Comparison of ENCODE assay signal across 8 cellular contexts in the genomic region with DNA sequence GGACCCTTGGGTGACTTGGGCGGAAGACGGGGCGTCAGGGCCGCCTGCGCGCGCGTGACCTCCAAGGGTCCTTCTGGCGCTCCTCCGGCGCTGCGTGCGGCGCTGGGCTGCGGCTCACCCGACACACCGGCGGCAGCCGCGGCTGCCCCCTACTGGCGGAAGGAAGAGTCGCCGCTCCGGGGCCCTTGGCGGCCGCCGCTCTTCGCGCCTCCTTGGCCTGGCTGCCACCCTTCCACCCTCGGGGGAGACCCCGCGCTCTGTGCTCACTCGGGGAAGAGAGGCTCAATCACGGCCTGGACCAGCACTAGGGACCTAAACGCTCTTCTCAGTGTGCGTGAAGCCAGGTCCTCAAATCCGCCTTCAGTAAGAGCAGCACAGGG.
A peak's percentile ranks its signal among the peaks of the same experiment; 100 is the strongest.
DNase-seq lines count a peak whose midpoint lies in the region; ATAC-seq, FAIRE-seq and TF ChIP-seq lines count a peak whose summit lies in the region.

No MANE protein-coding gene starts in this region.

- peak overlapping the region; percentile 64 to 96 for H3K4me2 ChIP-seq in H1 (ENCODE audit: insufficient read depth in 1 of 2, low read depth in 2 of 2, low read length in 2 of 2)

- no peaks in the 10 kb centered on the region for H3K79me1 ChIP-seq in H1 (ENCODE audit: low read depth, low read length)

- peak; percentile 67 to 77 for TF ChIP-seq RAD21 in H1 (IDR thresholded peaks at IDR 0.05 in 1 of 2, conservative IDR thresholded peaks at IDR 0.05 in 1 of 2; ENCODE audit: low read depth in 2 of 2, low read length in 2 of 2)

- H2BK120ac ChIP-seq in H1 (replicated peaks; ENCODE audit: low read depth, low read length), result no peak overlapping the region

- no peak overlapping the region for H3K23ac ChIP-seq in H1 (ENCODE audit: insufficient read length)

- H3K9me3 ChIP-seq in H1 (ENCODE audit: insufficient read depth in 2 of 2, low read depth in 1 of 2, low read length in 1 of 2) (no peaks in the 10 kb centered on the region), mucosa of descending colon (no peaks in the 10 kb centered on the region)

- H2BK5ac ChIP-seq in H1 (ENCODE audit: low read depth, low read length), result no peak overlapping the region; the same call in 1 of the 2 replicates

- peak overlapping the region; percentile 91; the same call in 1 of the 2 replicates for H2AFZ ChIP-seq in H1 (ENCODE audit: low read length)

- H3K27me3 Mint-ChIP-seq in stimulated activated memory B cell treated with anti-CD40 and anti-IgM and Interleukin-4, amounts not matched to agents 10 μg/mL and 1 μg/mL and 100 μg/mL, for 72 hours, result peaks cover 74% of the 10 kb centered on the region

- WGBS in H1 (ENCODE audit: extremely low coverage in 1 of 2, insufficient coverage in 1 of 2, insufficient read length in 1 of 2, insufficient replicate concordance in 2 of 2, low coverage in 1 of 2, low lambda C conversion rate in 2 of 2, missing lambda C conversion rate in 1 of 2), 2 experiments, result 4% methylated on average over 21 of the region's 37 CpGs; no CpG with 5 or more reads in 1 of the 2 experiments

- no peaks in the 10 kb centered on the region for H3K36me3 Mint-ChIP-seq in stimulated activated memory B cell treated with anti-CD40 and anti-IgM and Interleukin-4, amounts not matched to agents 10 μg/mL and 1 μg/mL and 100 μg/mL, for 72 hours

- in situ Hi-C loops in G401 (cut with HindIII; ENCODE audit: low sequenced_read_pairs), result no loop called here

- TF ChIP-seq EP300 in H1 (IDR thresholded peaks at IDR 0.05; ENCODE audit: borderline replicate concordance in 1 of 2, low read depth in 2 of 2, low read length in 2 of 2), result no peak

- H4K5ac ChIP-seq in H1 (ENCODE audit: insufficient read length, low read depth, low read length), result no peak overlapping the region

- H4K20me1 ChIP-seq in H1 (replicated peaks in 1 of 2; ENCODE audit: control insufficient read depth in 1 of 2, insufficient read depth in 2 of 2, low read length in 2 of 2), result no peaks in the 10 kb centered on the region

- H3K23me2 ChIP-seq in H1 (ENCODE audit: low read depth, low read length), result peaks cover 5% of the 10 kb centered on the region; the same call in 1 of the 2 replicates

- no peak overlapping the region for H3K4ac ChIP-seq in H1 (replicated peaks; ENCODE audit: insufficient read length, low read depth, low read length)

- FAIRE-seq in H1 (lab: Jason Lieb, UNC), result no peak

- H2BK12ac ChIP-seq in H1 (ENCODE audit: low read depth, low read length), result peak overlapping the region; percentile 82; the same call in 1 of the 2 replicates

- H3K9ac ChIP-seq in H1 (replicated peaks in 1 of 4; ENCODE audit: extremely low read depth in 1 of 4, low read depth in 3 of 4, low read length in 3 of 4), result no peak overlapping the region

- H3K4me1 ChIP-seq in H1 (replicated peaks in 1 of 4; ENCODE audit: control insufficient read depth in 3 of 4, insufficient read depth in 4 of 4, low read length in 3 of 4) (no peaks in the 10 kb centered on the region; a peak in 1 of 7 replicates), mucosa of descending colon (ENCODE audit: low read depth) (peaks cover 6% of the 10 kb centered on the region)

- TF ChIP-seq POLR2A in H1 (IDR thresholded peaks at IDR 0.05; ENCODE audit: control extremely low read depth in 1 of 2, low read depth in 2 of 2, low read length in 2 of 2), result no peak

- ATAC-seq in GM21717 (IDR thresholded peaks at IDR 0.05; ENCODE audit: unreplicated experiment), result peak; percentile 85
- peak; percentile 92 for ATAC-seq in mucosa of descending colon
- peak; percentile 45 for ATAC-seq in stimulated activated memory B cell treated with anti-CD40 and anti-IgM and Interleukin-4, amounts not matched to agents 10 μg/mL and 1 μg/mL and 100 μg/mL, for 72 hours

- peak; percentile 78 to 85 (median 84) for TF ChIP-seq CTCF in H1 (IDR thresholded peaks at IDR 0.05; ENCODE audit: control extremely low read depth in 1 of 3, insufficient read depth in 1 of 3, low read depth in 1 of 3, low read length in 3 of 3)
- peak; percentile 76 for TF ChIP-seq CTCF in mucosa of descending colon (IDR thresholded peaks at IDR 0.05)

- H3K36me3 ChIP-seq in H1 (ENCODE audit: control insufficient read depth in 2 of 4, insufficient read depth in 4 of 4, low read length in 3 of 4) (no peaks in the 10 kb centered on the region), mucosa of descending colon (ENCODE audit: low read depth) (no peaks in the 10 kb centered on the region)

- no peak overlapping the region for H3K56ac ChIP-seq in H1 (replicated peaks; ENCODE audit: insufficient read length, low read depth, low read length)

- H2BK15ac ChIP-seq in H1 (ENCODE audit: low read length), result no peak overlapping the region

- no peaks in the 10 kb centered on the region for H3K9me3 Mint-ChIP-seq in stimulated activated memory B cell treated with anti-CD40 and anti-IgM and Interleukin-4, amounts not matched to agents 10 μg/mL and 1 μg/mL and 100 μg/mL, for 72 hours

- no peaks in the 10 kb centered on the region for H3K4me1 Mint-ChIP-seq in stimulated activated memory B cell treated with anti-CD40 and anti-IgM and Interleukin-4, amounts not matched to agents 10 μg/mL and 1 μg/mL and 100 μg/mL, for 72 hours

- no peak overlapping the region for H4K91ac ChIP-seq in H1 (replicated peaks; ENCODE audit: insufficient read length, low read length)

- no peak overlapping the region for H2AK5ac ChIP-seq in H1 (ENCODE audit: low read depth, low read length)

- intact Hi-C loops in mucosa of descending colon (cut with DNase I, micrococcal nuclease), result no loop called here

- no peaks in the 10 kb centered on the region for H3K79me2 ChIP-seq in H1 (ENCODE audit: control insufficient read depth in 1 of 2, insufficient read depth in 2 of 2, low read length in 2 of 2)

- H2BK20ac ChIP-seq in H1 (ENCODE audit: low read length), result no peak overlapping the region

- no peak overlapping the region for H3K14ac ChIP-seq in H1 (ENCODE audit: insufficient read length)

- peak overlapping the region; percentile 27 to 68 (median 54) for H3K4me3 ChIP-seq in H1 (ENCODE audit: extremely low read depth in 1 of 4, insufficient read depth in 2 of 4, low read depth in 3 of 4, low read length in 4 of 4)
- H3K4me3 ChIP-seq in mucosa of descending colon, result no peak overlapping the region

- H3K4me3 Mint-ChIP-seq in stimulated activated memory B cell treated with anti-CD40 and anti-IgM and Interleukin-4, amounts not matched to agents 10 μg/mL and 1 μg/mL and 100 μg/mL, for 72 hours, result peak overlapping the region; percentile 46

- peaks cover 0 to 24% (median 17%) of the 10 kb centered on the region in 4 experiments; a peak in 5 of 7 replicates for H3K27me3 ChIP-seq in H1 (replicated peaks in 1 of 4; ENCODE audit: control insufficient read depth in 3 of 4, extremely low read depth in 1 of 4, insufficient read depth in 3 of 4, low read length in 3 of 4)

- H3K27ac ChIP-seq in H1 (ENCODE audit: low read depth, low read length), result no peak overlapping the region

- H4K8ac ChIP-seq in H1 (ENCODE audit: extremely low read depth, insufficient read depth, low read length), result 0 out of 2 replicates have a peak overlapping the region, but pooled peaks have one; percentile 76

- DNase-seq in G401 (ENCODE audit: low spot score) (peak; percentile 3), KG1 (lab: John Stamatoyannopoulos, UW) (peak; percentile 28), H1 (ENCODE audit: low read depth in 1 of 2, low spot score in 2 of 2) (peak; percentile 25 to 89), mucosa of descending colon (peak; percentile 61 to 83 (median 74)), DMS 273 (lab: John Stamatoyannopoulos, UW; ENCODE audit: unreplicated experiment) (no peak)
- peak; percentile 59 to 66 for DNase-seq in activated CD4-positive, alpha-beta T cell treated with anti-CD3 and anti-CD28 coated beads, Interleukin-2, amount 50 U/mL, for 48 hours

- POLR2A ChIA-PET in H1 (lab: Charles Lee; ENCODE audit: partially characterized antibody), result no interaction called here

- H3K27ac Mint-ChIP-seq in stimulated activated memory B cell treated with anti-CD40 and anti-IgM and Interleukin-4, amounts not matched to agents 10 μg/mL and 1 μg/mL and 100 μg/mL, for 72 hours, result no peak overlapping the region

- CTCF ChIA-PET in H1 (lab: Charles Lee; ENCODE audit: partially characterized antibody), result interaction anchor here (0.6 to 4.0 kb wide), 22 partner anchors 8 to 1670 kb away, joined by 3 to 35 read pairs (median 3); no protein-coding TSS in a partner anchor

- peak overlapping the region; percentile 85; the same call in 1 of the 2 replicates for H3K18ac ChIP-seq in H1 (ENCODE audit: extremely low read depth, low read length)

TF ChIP-seq in H1, 55 proteins besides CTCF, POLR2A, EP300 and RAD21 (continues in another document):
- no peak for TF ChIP-seq HDAC2 (IDR thresholded peaks at IDR 0.05; ENCODE audit: borderline replicate concordance in 1 of 2, low read depth in 2 of 2, low read length in 2 of 2)
- TF ChIP-seq RFX5 (IDR thresholded peaks at IDR 0.05; ENCODE audit: borderline replicate concordance, low read depth, low read length), result no peak
- TF ChIP-seq POU5F1 (IDR thresholded peaks at IDR 0.05; ENCODE audit: low read depth, low read length), result no peak
- no peak for TF ChIP-seq ZNF274 (IDR thresholded peaks at IDR 0.05; ENCODE audit: borderline replicate concordance, extremely low read depth, low read length)
- TF ChIP-seq SP1 (IDR thresholded peaks at IDR 0.05; ENCODE audit: low read depth, low read length), result no peak
- no peak for TF ChIP-seq CHD1 (IDR thresholded peaks at IDR 0.05; ENCODE audit: low read depth, low read length)
- no peak for TF ChIP-seq ATF3 (IDR thresholded peaks at IDR 0.05; ENCODE audit: insufficient read depth, low read depth, low read length)
- TF ChIP-seq, protein P1, sequence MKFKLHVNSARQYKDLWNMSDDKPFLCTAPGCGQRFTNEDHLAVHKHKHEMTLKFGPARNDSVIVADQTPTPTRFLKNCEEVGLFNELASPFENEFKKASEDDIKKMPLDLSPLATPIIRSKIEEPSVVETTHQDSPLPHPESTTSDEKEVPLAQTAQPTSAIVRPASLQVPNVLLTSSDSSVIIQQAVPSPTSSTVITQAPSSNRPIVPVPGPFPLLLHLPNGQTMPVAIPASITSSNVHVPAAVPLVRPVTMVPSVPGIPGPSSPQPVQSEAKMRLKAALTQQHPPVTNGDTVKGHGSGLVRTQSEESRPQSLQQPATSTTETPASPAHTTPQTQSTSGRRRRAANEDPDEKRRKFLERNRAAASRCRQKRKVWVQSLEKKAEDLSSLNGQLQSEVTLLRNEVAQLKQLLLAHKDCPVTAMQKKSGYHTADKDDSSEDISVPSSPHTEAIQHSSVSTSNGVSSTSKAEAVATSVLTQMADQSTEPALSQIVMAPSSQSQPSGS (IDR thresholded peaks at IDR 0.05; ENCODE audit: low read length), result no peak
- no peak for TF ChIP-seq SIX5 (IDR thresholded peaks at IDR 0.05; ENCODE audit: low read depth, low read length)
- no peak for TF ChIP-seq BACH1 (IDR thresholded peaks at IDR 0.05; ENCODE audit: low read length)
- TF ChIP-seq SP4 (IDR thresholded peaks at IDR 0.05; ENCODE audit: low read length), result no peak
- TF ChIP-seq YY1 (IDR thresholded peaks at IDR 0.05; ENCODE audit: low read depth, low read length), result no peak
